ENCODE assay signal across 21 cellular contexts in genomic region chr12:109847166-109847700, GRCh38. TPM values are rescaled to one million over a fixed set of nuclear protein-coding genes. Genes with fewer than 3 reads are reported as not detected.
"Had no signal": no experiment of that assay in that cellular context is flagged by ENCODE, and none has a peak within 500 bp of the region (broad histone marks: within the 10 kb centered on the region; RNA-seq: fewer than 3 reads in every experiment).

No MANE protein-coding gene starts in this region.

- FAIRE-seq: endometrium had no signal

- ATAC-seq: activated T-cell treated with anti-CD3 and anti-CD28 coated beads, Interleukin-2, amount 50 U/mL, for 72 hours; heart right ventricle; stimulated activated naive CD8-positive, alpha-beta T cell treated with anti-CD3 and anti-CD28 coated beads, Interleukin-15, Interleukin-2, amounts not matched to agents 100 U/mL and 50 U/mL, for 24 hours had no signal

- H3K27me3 ChIP-seq: brain microvascular endothelial cell, esophagus muscularis mucosa, heart right ventricle, tibial artery, uterus had no signal

- H3K4me1 ChIP-seq: uterus had no signal

- H3K36me3 ChIP-seq: brain microvascular endothelial cell, uterus had no signal

- H3K9me3 ChIP-seq: esophagus muscularis mucosa, heart right ventricle, left ventricle myocardium inferior, tibial artery, uterus had no signal

- H3K4me3 ChIP-seq: coronary artery, esophagus muscularis mucosa, heart right ventricle, left ventricle myocardium inferior, tibial artery, uterus had no signal

- DNase-seq: activated CD4-positive, alpha-beta T cell treated with anti-CD3 and anti-CD28 coated beads, Interleukin-2, amount 50 U/mL, for 1 hour; activated CD4-positive, CD25-positive, alpha-beta regulatory T cell; activated effector memory CD4-positive, alpha-beta T cell treated with anti-CD3 and anti-CD28 coated beads, Interleukin-2, amount 50 U/mL, for 16 hours; activated naive CD4-positive, alpha-beta T cell treated with anti-CD3 and anti-CD28 coated beads, Interleukin-2, amount 50 U/mL, for 16 hours; activated T-cell treated with anti-CD3 and anti-CD28 coated beads, Interleukin-2, amount 50 U/mL, for 72 hours; aorta; brain microvascular endothelial cell; heart right ventricle; immature natural killer cell; kidney glomerular epithelial cell; left ventricle myocardium inferior; stimulated activated naive CD8-positive, alpha-beta T cell treated with anti-CD3 and anti-CD28 coated beads, Interleukin-15, Interleukin-2, amounts not matched to agents 100 U/mL and 50 U/mL, for 24 hours; substantia nigra; tibial artery; uterus had no signal

- H3K27ac ChIP-seq: brain microvascular endothelial cell, coronary artery, esophagus muscularis mucosa, left ventricle myocardium inferior, tibial artery, uterus had no signal

RNA-seq across cellular contexts. Expression of gene TRPV4, which starts 14.0 kb away (rescaled TPM):
- total RNA-seq: activated CD8-positive, alpha-beta memory T cell treated with anti-CD3 and anti-CD28 coated beads for 36 hours; activated T-cell treated with anti-CD3 and anti-CD28 coated beads, Interleukin-2, amount 50 U/mL, for 72 hours; T-helper 2 cell treated with Interferon-gamma antibody and Interleukin-4, amounts not matched to agents 100 ng/mL and 5 ng/mL, for 36 hours had no signal
- polyA plus RNA-seq: immature natural killer cell, neural cell had no signal
